27 cellular contexts compared by ENCODE assay signal in the genomic region with DNA sequence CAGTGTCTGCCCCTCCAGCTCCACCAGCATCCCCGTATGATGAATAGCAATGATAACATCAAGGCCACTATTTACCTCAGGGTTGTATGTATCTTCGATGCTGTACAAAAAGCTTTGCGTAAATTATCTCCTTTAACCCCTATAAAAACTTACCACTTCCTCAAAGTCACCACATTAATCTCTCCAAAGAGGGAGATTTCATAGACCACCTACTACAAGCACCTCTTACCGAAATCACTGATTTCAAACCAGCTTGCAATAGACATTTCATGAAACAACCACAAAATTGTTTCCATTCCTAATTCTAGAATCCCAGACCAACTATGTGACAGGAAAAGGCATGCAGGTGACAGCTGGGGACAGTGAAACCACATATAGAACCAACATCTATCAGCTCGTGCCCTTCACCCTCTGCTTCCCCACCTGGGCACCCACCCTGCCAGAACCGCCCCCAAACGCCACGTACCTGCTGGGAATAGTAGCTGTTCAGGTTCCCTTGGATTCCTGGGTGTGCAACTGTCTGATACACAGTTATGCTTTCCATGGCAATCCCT. TPM values are rescaled to one million over a fixed set of nuclear protein-coding genes. Genes with fewer than 3 reads are reported as not detected.
"Had no signal": no experiment of that assay in that cellular context is flagged by ENCODE, and none has a peak within 500 bp of the region (broad histone marks: within the 10 kb centered on the region; RNA-seq: fewer than 3 reads in every experiment).

No MANE protein-coding gene starts in this region.

- DNase-seq: activated CD4-positive, alpha-beta T cell treated with anti-CD3 and anti-CD28 coated beads for 48 hours; activated CD8-positive, alpha-beta T cell treated with anti-CD3 and anti-CD28 coated beads for 36 hours; activated naive CD4-positive, alpha-beta T cell treated with anti-CD3 and anti-CD28 coated beads, Interleukin-2, amount 10 ng/mL, durations not matched to agents 7 days and 5 days; activated naive CD8-positive, alpha-beta T cell treated with anti-CD3 and anti-CD28 coated beads, Interleukin-2, amount 50 U/mL, for 24 hours; activated T-cell treated with anti-CD3 and anti-CD28 coated beads, Interleukin-2, amount 50 U/mL, for 4 hours; aorta; brain microvascular endothelial cell; effector CD4-positive, alpha-beta T cell; mesenchymal stem cell; mucosa of descending colon; naive B cell; stimulated activated CD4-positive, alpha-beta T cell treated with anti-CD3 and anti-CD28 coated beads, Interleukin-12 subunit alpha, Interleukin-12 subunit beta, amount 100 ng/mL, for 4 hours; stimulated activated CD4-positive, alpha-beta T cell treated with anti-CD3 and anti-CD28 coated beads, Interleukin-1b, Interleukin-23, amount 100 ng/mL, for 48 hours; stimulated activated CD8-positive, alpha-beta memory T cell treated with anti-CD3 and anti-CD28 coated beads, Interleukin-4, amount 100 ng/mL, for 48 hours; stimulated activated naive CD4-positive, alpha-beta T cell; SW 1271 had no signal

- H3K27ac ChIP-seq: brain microvascular endothelial cell, coronary artery, neural progenitor cell, prostate gland had no signal

- H3K27me3 ChIP-seq: brain microvascular endothelial cell, neural progenitor cell, right atrium auricular region had no signal

- H3K4me1 ChIP-seq: neural progenitor cell, prostate gland, right atrium auricular region had no signal

- H3K4me1 Mint-ChIP-seq: activated naive CD4-positive, alpha-beta T cell treated with anti-CD3 and anti-CD28 coated beads, Interleukin-2, amount 10 ng/mL, durations not matched to agents 7 days and 5 days; activated naive CD8-positive, alpha-beta T cell treated with anti-CD3 and anti-CD28 coated beads, Interleukin-2, amount 50 U/mL, for 24 hours; central memory CD8-positive, alpha-beta T cell; naive B cell; neural progenitor cell; WTC11 had no signal

- H3K27ac Mint-ChIP-seq: activated CD8-positive, alpha-beta T cell treated with anti-CD3 and anti-CD28 coated beads for 36 hours; activated naive CD4-positive, alpha-beta T cell treated with anti-CD3 and anti-CD28 coated beads, Interleukin-2, amount 10 ng/mL, durations not matched to agents 7 days and 5 days; activated naive CD8-positive, alpha-beta T cell treated with anti-CD3 and anti-CD28 coated beads, Interleukin-2, amount 50 U/mL, for 24 hours; naive B cell; neural progenitor cell; type B pancreatic cell; WTC11 had no signal

- H3K27me3 Mint-ChIP-seq: activated CD8-positive, alpha-beta T cell treated with anti-CD3 and anti-CD28 coated beads for 36 hours; activated naive CD4-positive, alpha-beta T cell treated with anti-CD3 and anti-CD28 coated beads, Interleukin-2, amount 10 ng/mL, durations not matched to agents 7 days and 5 days; activated naive CD8-positive, alpha-beta T cell treated with anti-CD3 and anti-CD28 coated beads, Interleukin-2, amount 50 U/mL, for 24 hours; central memory CD8-positive, alpha-beta T cell; naive B cell; type B pancreatic cell had no signal

- H3K9me3 ChIP-seq: mucosa of descending colon, prostate gland, right atrium auricular region had no signal

- H3K36me3 ChIP-seq: neural progenitor cell had no signal

- H3K4me3 Mint-ChIP-seq: activated CD8-positive, alpha-beta T cell treated with anti-CD3 and anti-CD28 coated beads for 36 hours; activated naive CD4-positive, alpha-beta T cell treated with anti-CD3 and anti-CD28 coated beads, Interleukin-2, amount 10 ng/mL, durations not matched to agents 7 days and 5 days; activated naive CD8-positive, alpha-beta T cell treated with anti-CD3 and anti-CD28 coated beads, Interleukin-2, amount 50 U/mL, for 24 hours; activated T-cell treated with anti-CD3 and anti-CD28 coated beads, Interleukin-2, amount 50 U/mL, for 4 hours; central memory CD8-positive, alpha-beta T cell; naive B cell; neural progenitor cell; type B pancreatic cell; WTC11 had no signal

- ATAC-seq: activated CD8-positive, alpha-beta T cell treated with anti-CD3 and anti-CD28 coated beads for 36 hours; activated naive CD8-positive, alpha-beta T cell treated with anti-CD3 and anti-CD28 coated beads, Interleukin-2, amount 50 U/mL, for 24 hours; activated T-cell treated with anti-CD3 and anti-CD28 coated beads, Interleukin-2, amount 50 U/mL, for 4 hours; mucosa of descending colon; WTC11 had no signal

- H3K4me3 ChIP-seq: coronary artery, mucosa of descending colon, neural progenitor cell, prostate gland, right atrium auricular region had no signal

RNA-seq across cellular contexts. Expression of a gene that starts 20.1 kb away (rescaled TPM):
- total RNA-seq: activated CD8-positive, alpha-beta T cell treated with anti-CD3 and anti-CD28 coated beads for 36 hours; activated T-cell treated with anti-CD3 and anti-CD28 coated beads, Interleukin-2, amount 50 U/mL, for 4 hours; endothelial cell of umbilical vein; fibroblast of villous mesenchyme; lower leg skin; osteocyte; prostate gland; WTC11 had no signal
